15 cellular contexts compared by ENCODE assay signal in genomic region chr12:80979821-80980220, GRCh38. TPM values are rescaled to one million over a fixed set of nuclear protein-coding genes. Genes with fewer than 3 reads are reported as not detected.
"Had no signal": no experiment of that assay in that cellular context is flagged by ENCODE, and none has a peak within 500 bp of the region (broad histone marks: within the 10 kb centered on the region; RNA-seq: fewer than 3 reads in every experiment).

No MANE protein-coding gene starts in this region.

- H3K36me3 ChIP-seq: cardiac muscle cell, left ventricle myocardium inferior, right atrium auricular region, tibial artery, vagina had no signal

- H3K27ac ChIP-seq: cardiac muscle cell, left ventricle myocardium inferior, right atrium auricular region, tibial artery, vagina had no signal

- H3K4me3 ChIP-seq: cardiac muscle cell, left ventricle myocardium inferior, right atrium auricular region, tibial artery, vagina had no signal

- ATAC-seq: esophagus mucosa, natural killer cell, WTC11 had no signal

- H3K4me1 ChIP-seq: left ventricle myocardium inferior, right atrium auricular region, tibial artery, vagina had no signal

- DNase-seq: activated CD4-positive, alpha-beta memory T cell treated with anti-CD3 and anti-CD28 coated beads, Interleukin-2, amount 10 ng/mL, durations not matched to agents 7 days and 5 days; activated CD4-positive, alpha-beta T cell treated with anti-CD3 and anti-CD28 coated beads for 4 hours; activated naive CD4-positive, alpha-beta T cell treated with anti-CD3 and anti-CD28 coated beads, Interleukin-2, amount 50 U/mL, for 16 hours; activated T-cell treated with anti-CD3 and anti-CD28 coated beads, Interleukin-2, amount 50 U/mL, for 24 hours; left ventricle myocardium inferior; natural killer cell; stimulated activated CD4-positive, alpha-beta T cell treated with anti-CD3 and anti-CD28 coated beads, Interleukin-15, amount 100 ng/mL, for 24 hours; stimulated activated CD4-positive, alpha-beta T cell treated with anti-CD3 and anti-CD28 coated beads, Interleukin-4, amount 100 ng/mL, for 1 hour; stimulated activated naive CD4-positive, alpha-beta T cell; tibial artery had no signal

- H3K27me3 ChIP-seq: cardiac muscle cell, right atrium auricular region, tibial artery, vagina had no signal

- H3K9me3 ChIP-seq: left ventricle myocardium inferior, right atrium auricular region, tibial artery, vagina had no signal

RNA-seq across cellular contexts. Expression of gene LIN7A, which starts 42.1 kb away (rescaled TPM):
- total RNA-seq: activated CD4-positive, alpha-beta memory T cell treated with anti-CD3 and anti-CD28 coated beads, Interleukin-2, amount 10 ng/mL, durations not matched to agents 7 days and 5 days had no signal
